ENCODE assay signal across 14 cellular contexts in genomic region chr5:116864157-116864837, GRCh38.
DNase-seq lines count a peak whose midpoint lies in the region; ATAC-seq and TF ChIP-seq lines count a peak whose summit lies in the region.
"Had no signal": no experiment of that assay in that cellular context is flagged by ENCODE, and none has a peak within 500 bp of the region (broad histone marks: within the 10 kb centered on the region; RNA-seq: fewer than 3 reads in every experiment).

No MANE protein-coding gene starts in this region.

- intact Hi-C loops in upper lobe of right lung (cut with DNase I): no loop called here
- intact Hi-C loops in lower leg skin (cut with DNase I; ENCODE audit: low total_unique reads): no loop called here

- peaks cover 40% of the 10 kb centered on the region for H3K4me1 ChIP-seq in neural progenitor cell
- H3K4me1 ChIP-seq in upper lobe of right lung: no peaks in the 10 kb centered on the region

- peak overlapping the region; percentile 61 for H3K4me2 ChIP-seq in neural progenitor cell

- peaks cover 34% of the 10 kb centered on the region for H3F3A ChIP-seq in neural progenitor cell (ENCODE audit: low read depth)

- H3K4me3 ChIP-seq in neural progenitor cell: no peak overlapping the region
- no peak overlapping the region for H3K4me3 ChIP-seq in upper lobe of right lung
- H3K4me3 ChIP-seq in lower leg skin (ENCODE audit: low read depth, poor library complexity, severe bottlenecking): no peak overlapping the region
- H3K4me3 ChIP-seq: sigmoid colon had no signal

- H3K9me3 ChIP-seq in neural progenitor cell (ENCODE audit: low read depth) (no peaks in the 10 kb centered on the region), upper lobe of right lung (no peaks in the 10 kb centered on the region)
- H3K9me3 ChIP-seq: sigmoid colon had no signal

- no peak overlapping the region for H3K9ac ChIP-seq in neural progenitor cell

- ATAC-seq in GM19351 (IDR thresholded peaks at IDR 0.05; ENCODE audit: unreplicated experiment): peak; percentile 43
- no peak for ATAC-seq in upper lobe of right lung
- no peak for ATAC-seq in HG03457 (IDR thresholded peaks at IDR 0.05; ENCODE audit: unreplicated experiment)
- ATAC-seq: activated CD8-positive, alpha-beta T cell treated with anti-CD3 and anti-CD28 coated beads, Interleukin-2, amount 10 ng/mL, durations not matched to agents 7 days and 5 days had no signal

- WGBS in lower leg skin, 2 donors: 62 to 67% methylated on average over 9 of the region's 9 CpGs

- peaks cover 8% of the 10 kb centered on the region for H3K4me1 Mint-ChIP-seq in glutamatergic neuron (ENCODE audit: low read depth, unreplicated experiment)
- H3K4me1 Mint-ChIP-seq in neural progenitor cell: peaks cover 34% of the 10 kb centered on the region
- H3K4me1 Mint-ChIP-seq: B cell had no signal

- H3K9me3 Mint-ChIP-seq in glutamatergic neuron (ENCODE audit: unreplicated experiment) (peaks cover 1% of the 10 kb centered on the region), neural progenitor cell (peaks cover 6% of the 10 kb centered on the region)

- H3K36me3 Mint-ChIP-seq in glutamatergic neuron (ENCODE audit: unreplicated experiment): peaks cover 7% of the 10 kb centered on the region
- H3K36me3 Mint-ChIP-seq in neural progenitor cell: no peaks in the 10 kb centered on the region

- no peak for TF ChIP-seq POLR2A in lower leg skin (IDR thresholded peaks at IDR 0.05)

- H3K4me3 Mint-ChIP-seq in glutamatergic neuron (ENCODE audit: unreplicated experiment): no peak overlapping the region
- H3K4me3 Mint-ChIP-seq in neural progenitor cell: peak overlapping the region; percentile 9
- H3K4me3 Mint-ChIP-seq: activated CD8-positive, alpha-beta T cell treated with anti-CD3 and anti-CD28 coated beads, Interleukin-2, amount 10 ng/mL, durations not matched to agents 7 days and 5 days; B cell had no signal

- H3K79me2 ChIP-seq in neural progenitor cell (ENCODE audit: low read depth): no peaks in the 10 kb centered on the region

- TF ChIP-seq CTCF in glutamatergic neuron (IDR thresholded peaks at IDR 0.05; ENCODE audit: partially characterized antibody, unreplicated experiment) (no peak), neural progenitor cell (IDR thresholded peaks at IDR 0.05) (no peak), upper lobe of right lung (IDR thresholded peaks at IDR 0.05) (no peak), lower leg skin (IDR thresholded peaks at IDR 0.05) (no peak)

- H3K27ac Mint-ChIP-seq in glutamatergic neuron (ENCODE audit: unreplicated experiment): no peak overlapping the region
- peak overlapping the region; percentile 78 for H3K27ac Mint-ChIP-seq in neural progenitor cell
- H3K27ac Mint-ChIP-seq: activated CD8-positive, alpha-beta T cell treated with anti-CD3 and anti-CD28 coated beads, Interleukin-2, amount 10 ng/mL, durations not matched to agents 7 days and 5 days; B cell had no signal

- in situ Hi-C loops in G401 (cut with HindIII; ENCODE audit: low sequenced_read_pairs): no loop called here

- no peak overlapping the region for H2AFZ ChIP-seq in neural progenitor cell (replicated peaks)

- peak overlapping the region; percentile 66 for H3K27ac ChIP-seq in neural progenitor cell
- no peak overlapping the region for H3K27ac ChIP-seq in upper lobe of right lung
- H3K27ac ChIP-seq: RWPE1, sigmoid colon had no signal

- DNase-seq in NCI-H2227 treated with DMSO at 0.1 percent for 48 hours (lab: John Stamatoyannopoulos, UW) (peak; percentile 46), glutamatergic neuron (peak; percentile 18), neural progenitor cell (ENCODE audit: low spot score) (peak; percentile 83), upper lobe of right lung (no peak), G401 (ENCODE audit: low spot score) (no peak), lower leg skin (ENCODE audit: low spot score in 2 of 2) (no peak)
- DNase-seq: activated CD8-positive, alpha-beta T cell treated with anti-CD3 and anti-CD28 coated beads, Interleukin-2, amount 10 ng/mL, durations not matched to agents 7 days and 5 days; activated naive CD4-positive, alpha-beta T cell; erythroblast; sigmoid colon had no signal

- no peaks in the 10 kb centered on the region for H4K20me1 ChIP-seq in neural progenitor cell (ENCODE audit: low read depth)

- H3K27me3 ChIP-seq in neural progenitor cell (no peaks in the 10 kb centered on the region), upper lobe of right lung (no peaks in the 10 kb centered on the region)
- H3K27me3 ChIP-seq: sigmoid colon had no signal

- H3K36me3 ChIP-seq in neural progenitor cell (no peaks in the 10 kb centered on the region), upper lobe of right lung (no peaks in the 10 kb centered on the region)
- H3K36me3 ChIP-seq: sigmoid colon had no signal

- H3K27me3 Mint-ChIP-seq in glutamatergic neuron (ENCODE audit: unreplicated experiment) (no peaks in the 10 kb centered on the region), neural progenitor cell (ENCODE audit: insufficient read depth, low read depth) (peaks cover 2% of the 10 kb centered on the region)

Comparison
In these comparisons a context has a peak if more than half of its experiments do, and no peak if none do; other contexts are left out.
1. DNase-seq: peak in NCI-H2227 treated with DMSO at 0.1 percent for 48 hours (single experiment), glutamatergic neuron (single experiment) and neural progenitor cell (single experiment); none in upper lobe of right lung (single experiment), G401 (single experiment) and lower leg skin (0 of 2).